In genomic region chr15:25710184-25710583, GRCh38 we compare ENCODE assay signal across 8 cellular contexts.
A peak's percentile ranks its signal among the peaks of the same experiment; 100 is the strongest.
DNase-seq lines count a peak whose midpoint lies in the region; ATAC-seq and TF ChIP-seq lines count a peak whose summit lies in the region.

No MANE protein-coding gene starts in this region.

- peaks cover 6% of the 10 kb centered on the region; the same call in 1 of the 2 replicates for H3K27me3 Mint-ChIP-seq in HFFc6 (ENCODE audit: insufficient read depth)
- H3K27me3 Mint-ChIP-seq in neural crest cell (ENCODE audit: low read depth), result no peaks in the 10 kb centered on the region

- DNase-seq in HFFc6 (no peak), neural crest cell (ENCODE audit: low read depth, low spot score) (peak; percentile 64), NCI-H2196 (lab: John Stamatoyannopoulos, UW; ENCODE audit: unreplicated experiment) (no peak)
- DNase-seq in activated CD4-positive, CD25-positive, alpha-beta regulatory T cell treated with anti-CD3 and anti-CD28 coated beads, Interleukin-2, amount 50 U/mL, for 72 hours, result peak; percentile 60
- peak; percentile 14 for DNase-seq in effector CD4-positive, alpha-beta T cell

- H3K4me3 Mint-ChIP-seq in HFFc6 (no peak overlapping the region), neural crest cell (no peak overlapping the region)

- TF ChIP-seq CTCF in C4-2B (conservative IDR thresholded peaks at IDR 0.05) (peak; percentile 93), HFFc6 (IDR thresholded peaks at IDR 0.05) (peak; percentile 90), neural crest cell (conservative IDR thresholded peaks at IDR 0.05) (peak; percentile 76)

- ATAC-seq in GM21390 (IDR thresholded peaks at IDR 0.05; ENCODE audit: unreplicated experiment) (no peak), HG03354 (IDR thresholded peaks at IDR 0.05; ENCODE audit: poor library complexity, severe bottlenecking, unreplicated experiment) (no peak)

- no peak overlapping the region for H3K27ac Mint-ChIP-seq in HFFc6
- H3K27ac Mint-ChIP-seq in neural crest cell (ENCODE audit: unreplicated experiment), result no peak overlapping the region

- no peaks in the 10 kb centered on the region for H3K4me1 Mint-ChIP-seq in HFFc6 (ENCODE audit: low read depth)
- no peaks in the 10 kb centered on the region for H3K4me1 Mint-ChIP-seq in neural crest cell

- H3K9me3 Mint-ChIP-seq in HFFc6, result no peaks in the 10 kb centered on the region
- no peaks in the 10 kb centered on the region for H3K9me3 Mint-ChIP-seq in neural crest cell

- H3K27ac ChIP-seq in C4-2B, result no peak overlapping the region

- peaks cover 5% of the 10 kb centered on the region; the same call in 1 of the 2 replicates for H3K36me3 Mint-ChIP-seq in HFFc6 (ENCODE audit: low read depth)
- no peaks in the 10 kb centered on the region for H3K36me3 Mint-ChIP-seq in neural crest cell (ENCODE audit: low read depth)

Comparison
In these comparisons a context has a peak if more than half of its experiments do, and no peak if none do; other contexts are left out.
1. DNase-seq: peak in activated CD4-positive, CD25-positive, alpha-beta regulatory T cell treated with anti-CD3 and anti-CD28 coated beads, Interleukin-2, amount 50 U/mL, for 72 hours (single experiment), effector CD4-positive, alpha-beta T cell (single experiment) and neural crest cell (single experiment); none in HFFc6 (single experiment) and NCI-H2196 (single experiment).
2. Peak in every context shown above with its lines, with median percentiles within 50 percentile points of each other: CTCF ChIP-seq.